Comparison of ENCODE assay signal across 25 cellular contexts in the genomic region with DNA sequence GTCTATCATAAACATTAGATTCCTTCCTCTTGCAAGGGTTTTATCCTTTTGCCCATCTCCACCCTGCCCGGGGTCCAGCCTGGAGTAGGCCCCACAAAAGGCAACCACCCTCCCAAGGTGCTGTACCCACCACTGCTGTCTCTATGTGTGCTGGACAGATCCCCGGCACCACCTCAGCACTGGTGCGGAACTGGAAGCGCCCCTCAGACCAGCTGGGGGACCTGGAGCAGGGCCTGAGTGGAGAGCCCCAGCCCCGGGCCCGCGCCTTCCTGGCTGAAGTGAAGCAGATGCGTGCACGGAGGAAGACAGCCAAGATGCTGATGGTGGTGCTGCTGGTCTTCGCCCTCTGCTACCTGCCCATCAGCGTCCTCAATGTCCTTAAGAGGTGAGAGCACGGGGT. TPM values are rescaled to one million over a fixed set of nuclear protein-coding genes. Genes with fewer than 3 reads are reported as not detected.
"Had no signal": no experiment of that assay in that cellular context is flagged by ENCODE, and none has a peak within 500 bp of the region (broad histone marks: within the 10 kb centered on the region; RNA-seq: fewer than 3 reads in every experiment).

No MANE protein-coding gene starts in this region.

- ATAC-seq: activated CD4-positive, alpha-beta T cell treated with anti-CD3 and anti-CD28 coated beads for 36 hours; activated CD8-positive, alpha-beta memory T cell treated with anti-CD3 and anti-CD28 coated beads, Interleukin-2, amount 10 ng/mL, durations not matched to agents 7 days and 5 days; K562; PC-3 had no signal

- H3K4me1 Mint-ChIP-seq: activated CD4-positive, alpha-beta T cell treated with anti-CD3 and anti-CD28 coated beads for 36 hours; activated naive CD4-positive, alpha-beta T cell treated with anti-CD3 and anti-CD28 coated beads, Interleukin-2, amount 10 ng/mL, durations not matched to agents 7 days and 5 days had no signal

- DNase-seq: activated CD4-positive, alpha-beta T cell treated with anti-CD3 and anti-CD28 coated beads for 36 hours; activated CD4-positive, alpha-beta T cell treated with anti-CD3 and anti-CD28 coated beads, Interleukin-2, amount 50 U/mL, for 1 hour; activated CD8-positive, alpha-beta memory T cell treated with anti-CD3 and anti-CD28 coated beads, Interleukin-2, amount 10 ng/mL, durations not matched to agents 7 days and 5 days; activated gamma-delta T cell; activated naive CD4-positive, alpha-beta T cell treated with anti-CD3 and anti-CD28 coated beads, Interleukin-2, amount 10 ng/mL, durations not matched to agents 7 days and 5 days; activated naive CD8-positive, alpha-beta T cell treated with anti-CD3 and anti-CD28 coated beads for 36 hours; activated T-cell treated with anti-CD3 and anti-CD28 coated beads, Interleukin-2, amount 50 U/mL, for 24 hours; brain microvascular endothelial cell; Karpas-422; MM.1S; NCI-H1105; NCI-H1436; NCI-H1694 treated with DMSO at 0.1 percent for 48 hours; NCI-H2029 treated with DMSO at 0.1 percent for 48 hours; NCI-H446; NCI-H524; PC-3; SHP77; WERI-Rb-1 had no signal

- H3K27me3 ChIP-seq: brain microvascular endothelial cell, SJSA1 had no signal

- H3K4me3 Mint-ChIP-seq: activated CD4-positive, alpha-beta T cell treated with anti-CD3 and anti-CD28 coated beads for 36 hours; activated CD8-positive, alpha-beta memory T cell treated with anti-CD3 and anti-CD28 coated beads, Interleukin-2, amount 10 ng/mL, durations not matched to agents 7 days and 5 days; activated naive CD4-positive, alpha-beta T cell treated with anti-CD3 and anti-CD28 coated beads, Interleukin-2, amount 10 ng/mL, durations not matched to agents 7 days and 5 days; activated naive CD8-positive, alpha-beta T cell treated with anti-CD3 and anti-CD28 coated beads for 36 hours; activated T-cell treated with anti-CD3 and anti-CD28 coated beads, Interleukin-2, amount 50 U/mL, for 24 hours; activated T-helper 1 cell treated with anti-CD3 and anti-CD28 coated beads, Interleukin-12 subunit alpha, Interleukin-12 subunit beta, Interleukin-2, Interleukin-4 antibody, amounts not matched to agents 30 ng/mL and 10 ng/mL and 1 ng/mL, durations not matched to agents 14 hours and 24 hours and 36 hours had no signal

- H3K9me3 ChIP-seq: SJSA1 had no signal

- H3K4me3 ChIP-seq: cardiac muscle cell, K562, SJSA1 had no signal

- H3K36me3 ChIP-seq: cardiac muscle cell had no signal

- H3K27ac Mint-ChIP-seq: activated CD4-positive, alpha-beta T cell treated with anti-CD3 and anti-CD28 coated beads for 36 hours; activated naive CD4-positive, alpha-beta T cell treated with anti-CD3 and anti-CD28 coated beads, Interleukin-2, amount 10 ng/mL, durations not matched to agents 7 days and 5 days; activated naive CD8-positive, alpha-beta T cell treated with anti-CD3 and anti-CD28 coated beads for 36 hours; activated T-cell treated with anti-CD3 and anti-CD28 coated beads, Interleukin-2, amount 50 U/mL, for 24 hours; activated T-helper 1 cell treated with anti-CD3 and anti-CD28 coated beads, Interleukin-12 subunit alpha, Interleukin-12 subunit beta, Interleukin-2, Interleukin-4 antibody, amounts not matched to agents 30 ng/mL and 10 ng/mL and 1 ng/mL, durations not matched to agents 14 hours and 24 hours and 36 hours had no signal

- H3K27ac ChIP-seq: brain microvascular endothelial cell, cardiac muscle cell, SJSA1, WERI-Rb-1 had no signal

- H3K9me3 Mint-ChIP-seq: activated naive CD4-positive, alpha-beta T cell treated with anti-CD3 and anti-CD28 coated beads, Interleukin-2, amount 10 ng/mL, durations not matched to agents 7 days and 5 days; activated naive CD8-positive, alpha-beta T cell treated with anti-CD3 and anti-CD28 coated beads for 36 hours; activated T-cell treated with anti-CD3 and anti-CD28 coated beads, Interleukin-2, amount 50 U/mL, for 24 hours; activated T-helper 1 cell treated with anti-CD3 and anti-CD28 coated beads, Interleukin-12 subunit alpha, Interleukin-12 subunit beta, Interleukin-2, Interleukin-4 antibody, amounts not matched to agents 30 ng/mL and 10 ng/mL and 1 ng/mL, durations not matched to agents 14 hours and 24 hours and 36 hours had no signal

- H3K36me3 Mint-ChIP-seq: activated CD8-positive, alpha-beta memory T cell treated with anti-CD3 and anti-CD28 coated beads, Interleukin-2, amount 10 ng/mL, durations not matched to agents 7 days and 5 days had no signal

- FAIRE-seq: RCC 7860 had no signal

RNA-seq across cellular contexts. Expression of a gene that starts 5.9 kb away (rescaled TPM):
- total RNA-seq: activated CD4-positive, alpha-beta T cell treated with anti-CD3 and anti-CD28 coated beads for 36 hours; activated CD8-positive, alpha-beta memory T cell treated with anti-CD3 and anti-CD28 coated beads, Interleukin-2, amount 10 ng/mL, durations not matched to agents 7 days and 5 days; activated naive CD8-positive, alpha-beta T cell treated with anti-CD3 and anti-CD28 coated beads for 36 hours; activated T-helper 1 cell treated with anti-CD3 and anti-CD28 coated beads, Interleukin-12 subunit alpha, Interleukin-12 subunit beta, Interleukin-2, Interleukin-4 antibody, amounts not matched to agents 30 ng/mL and 10 ng/mL and 1 ng/mL, durations not matched to agents 14 hours and 24 hours and 36 hours; cardiac muscle cell; K562; PC-3; SJSA1; T-helper 2 cell treated with Interferon-gamma antibody and Interleukin-4, amounts not matched to agents 100 ng/mL and 5 ng/mL, for 36 hours had no signal
- polyA plus RNA-seq: cardiac muscle cell, K562 had no signal

RNA-seq across cellular contexts. Expression of a gene that starts 47.0 kb away (rescaled TPM):
- total RNA-seq: activated CD4-positive, alpha-beta T cell treated with anti-CD3 and anti-CD28 coated beads for 36 hours; activated CD8-positive, alpha-beta memory T cell treated with anti-CD3 and anti-CD28 coated beads, Interleukin-2, amount 10 ng/mL, durations not matched to agents 7 days and 5 days; activated naive CD8-positive, alpha-beta T cell treated with anti-CD3 and anti-CD28 coated beads for 36 hours; activated T-helper 1 cell treated with anti-CD3 and anti-CD28 coated beads, Interleukin-12 subunit alpha, Interleukin-12 subunit beta, Interleukin-2, Interleukin-4 antibody, amounts not matched to agents 30 ng/mL and 10 ng/mL and 1 ng/mL, durations not matched to agents 14 hours and 24 hours and 36 hours; T-helper 2 cell treated with Interferon-gamma antibody and Interleukin-4, amounts not matched to agents 100 ng/mL and 5 ng/mL, for 36 hours had no signal
